In genomic region chr22:20982563-20982882, GRCh38 we compare ENCODE assay signal across 8 cellular contexts. TPM values are rescaled to one million over a fixed set of nuclear protein-coding genes. Genes with fewer than 3 reads are reported as not detected.
A peak's percentile ranks its signal among the peaks of the same experiment; 100 is the strongest.
DNase-seq lines count a peak whose midpoint lies in the region; ATAC-seq, FAIRE-seq and TF ChIP-seq lines count a peak whose summit lies in the region.

No MANE protein-coding gene starts in this region.

- peaks cover 5% of the 10 kb centered on the region for H3K27me3 Mint-ChIP-seq in astrocyte (ENCODE audit: low read depth, unreplicated experiment)

- peak; percentile 10 for ATAC-seq in DND-41 (ENCODE audit: insufficient read depth, low read depth)
- peak; percentile 13 for ATAC-seq in HG03039 (IDR thresholded peaks at IDR 0.05; ENCODE audit: unreplicated experiment)
- ATAC-seq in upper lobe of left lung (ENCODE audit: low FRiP score in 2 of 2): peak; percentile 4 to 5
- ATAC-seq in GM19328 (IDR thresholded peaks at IDR 0.05; ENCODE audit: unreplicated experiment): no peak

- H3K4me1 ChIP-seq in DND-41 (ENCODE audit: insufficient read depth, low read length) (peaks cover 30% of the 10 kb centered on the region), astrocyte (ENCODE audit: insufficient read depth, low read length) (peaks cover 12% of the 10 kb centered on the region), liver (ENCODE audit: control insufficient read depth in 4 of 4, insufficient read depth in 4 of 4, low read length in 3 of 4) (peaks cover 7 to 36% (median 27%) of the 10 kb centered on the region in 4 donors), upper lobe of left lung (peaks cover 26 to 42% (median 30%) of the 10 kb centered on the region in 4 donors)

- no peak for FAIRE-seq in astrocyte (lab: Jason Lieb, UNC)

- H3K36me3 ChIP-seq in DND-41 (ENCODE audit: insufficient read depth, low read length) (peaks cover 33% of the 10 kb centered on the region), astrocyte (ENCODE audit: insufficient read depth, low read length) (peaks cover 7% of the 10 kb centered on the region), liver (ENCODE audit: control insufficient read depth in 4 of 4, insufficient read depth in 3 of 4, low read depth in 1 of 4, low read length in 3 of 4) (peaks cover 0 to 8% (median 3%) of the 10 kb centered on the region in 4 donors), upper lobe of left lung (peaks cover 2 to 24% (median 9%) of the 10 kb centered on the region in 4 donors)

- WGBS in liver: 3% methylated on average over 12 of the region's 12 CpGs
- 6% methylated on average over 12 of the region's 12 CpGs; no CpG with 5 or more reads in 1 of the 2 donors for WGBS in upper lobe of left lung, 2 donors

- H3K4me3 ChIP-seq in DND-41 (ENCODE audit: low read depth in 1 of 2, low read length in 2 of 2): peak overlapping the region; percentile 78 to 88
- H3K4me3 ChIP-seq in astrocyte (ENCODE audit: insufficient read depth, low read depth, low read length): peak overlapping the region; percentile 72
- peak overlapping the region; percentile 55 to 91 (median 71) for H3K4me3 ChIP-seq in liver (ENCODE audit: low read depth in 1 of 3, low read length in 3 of 3)
- peak overlapping the region; percentile 38 to 81 (median 68) for H3K4me3 ChIP-seq in upper lobe of left lung

- H3K79me2 ChIP-seq in DND-41 (ENCODE audit: insufficient read depth, low read length): peaks cover 34% of the 10 kb centered on the region
- peaks cover 24% of the 10 kb centered on the region for H3K79me2 ChIP-seq in astrocyte (ENCODE audit: insufficient read depth, low read length)

- H3K9me3 Mint-ChIP-seq in astrocyte (ENCODE audit: unreplicated experiment): peaks cover 9% of the 10 kb centered on the region

- peak overlapping the region; percentile 97 for H3K27ac Mint-ChIP-seq in astrocyte (ENCODE audit: unreplicated experiment)

- H3K27me3 ChIP-seq in DND-41 (ENCODE audit: insufficient read depth, low read length, poor library complexity): no peaks in the 10 kb centered on the region
- no peaks in the 10 kb centered on the region for H3K27me3 ChIP-seq in astrocyte (ENCODE audit: insufficient read depth, low read length)
- H3K27me3 ChIP-seq in liver (ENCODE audit: control insufficient read depth in 4 of 4, insufficient read depth in 4 of 4, low read length in 3 of 4): no peaks in the 10 kb centered on the region
- H3K27me3 ChIP-seq in upper lobe of left lung: no peaks in the 10 kb centered on the region

- H3K9ac ChIP-seq in DND-41 (ENCODE audit: low read depth, low read length): peak overlapping the region; percentile 88
- H3K9ac ChIP-seq in astrocyte (ENCODE audit: low read length): peak overlapping the region; percentile 92
- peak overlapping the region; percentile 70 to 94 for H3K9ac ChIP-seq in liver (ENCODE audit: low read depth in 1 of 2, low read length in 2 of 2)

- TF ChIP-seq POLR2A in upper lobe of left lung (IDR thresholded peaks at IDR 0.05): no peak

- TF ChIP-seq CTCF in DND-41 (IDR thresholded peaks at IDR 0.05; ENCODE audit: borderline replicate concordance, extremely low read depth, low read length, poor library complexity, severe bottlenecking): no peak
- no peak for TF ChIP-seq CTCF in astrocyte (IDR thresholded peaks at IDR 0.05; ENCODE audit: insufficient read depth, low read depth, low read length)
- TF ChIP-seq CTCF in liver (IDR thresholded peaks at IDR 0.05; ENCODE audit: low read depth, low read length, missing input control): no peak
- no peak for TF ChIP-seq CTCF in upper lobe of left lung (IDR thresholded peaks at IDR 0.05)

- no peak for DNase-seq in DND-41
- no peak for DNase-seq in astrocyte (ENCODE audit: low read depth)
- no peak for DNase-seq in upper lobe of left lung
- DNase-seq in DMS153 treated with DMSO at 0.1 percent for 48 hours (lab: John Stamatoyannopoulos, UW; ENCODE audit: unreplicated experiment): no peak
- no peak for DNase-seq in NCI-H1694 treated with DMSO at 0.1 percent for 48 hours (lab: John Stamatoyannopoulos, UW)

- H3K4me1 Mint-ChIP-seq in astrocyte (ENCODE audit: low read depth, unreplicated experiment): peaks cover 2% of the 10 kb centered on the region

- TF ChIP-seq RAD21 in liver (IDR thresholded peaks at IDR 0.05): no peak

- H3K4me3 Mint-ChIP-seq in astrocyte (ENCODE audit: unreplicated experiment): peak overlapping the region; percentile 99

- H3K27ac ChIP-seq in DND-41 (ENCODE audit: low read length) (peak overlapping the region; percentile 94), astrocyte (ENCODE audit: low read depth, low read length) (peak overlapping the region; percentile 94), liver (ENCODE audit: low read depth in 1 of 2, low read length in 2 of 2) (peak overlapping the region; percentile 86 to 88), upper lobe of left lung (peak overlapping the region in 3 of 4 donors; percentile 92 to 95 (median 94))

- peak overlapping the region; percentile 92 for H3K4me2 ChIP-seq in DND-41 (ENCODE audit: insufficient read depth, low read length)
- H3K4me2 ChIP-seq in astrocyte (ENCODE audit: low read length): peak overlapping the region; percentile 96

- H3K36me3 Mint-ChIP-seq in astrocyte (ENCODE audit: low read depth, unreplicated experiment): peaks cover 10% of the 10 kb centered on the region

- H3K9me3 ChIP-seq in DND-41 (ENCODE audit: insufficient read depth, low read length, severe bottlenecking): peaks cover 5% of the 10 kb centered on the region
- H3K9me3 ChIP-seq in astrocyte (ENCODE audit: insufficient read depth, low read depth, low read length): peaks cover 5% of the 10 kb centered on the region
- H3K9me3 ChIP-seq in liver (ENCODE audit: control insufficient read depth in 4 of 4, low read length in 3 of 4): no peaks in the 10 kb centered on the region
- H3K9me3 ChIP-seq in upper lobe of left lung: peaks cover 0 to 9% (median 1%) of the 10 kb centered on the region in 4 donors

- H2AFZ ChIP-seq in DND-41 (ENCODE audit: low read depth, low read length) (peak overlapping the region; percentile 95), astrocyte (ENCODE audit: low read depth, low read length) (peak overlapping the region; percentile 95)

- H4K20me1 ChIP-seq in DND-41 (ENCODE audit: insufficient read depth, low read length): no peaks in the 10 kb centered on the region
- H4K20me1 ChIP-seq in astrocyte (ENCODE audit: insufficient read depth, low read length): peaks cover 7% of the 10 kb centered on the region

- TF ChIP-seq EP300 in upper lobe of left lung (IDR thresholded peaks at IDR 0.05): no peak

TF ChIP-seq in liver, 16 proteins besides CTCF, POLR2A, EP300 and RAD21 (continues in another document):
- TF ChIP-seq ATF3 (IDR thresholded peaks at IDR 0.05) (no peak), EGR1 (IDR thresholded peaks at IDR 0.05; ENCODE audit: low read depth in 2 of 2) (no peak), YY1 (IDR thresholded peaks at IDR 0.05) (no peak), FOXA1 (IDR thresholded peaks at IDR 0.05) (no peak), FOXA2 (IDR thresholded peaks at IDR 0.05) (no peak), RXRA (IDR thresholded peaks at IDR 0.05) (no peak), HNF4G (IDR thresholded peaks at IDR 0.05) (no peak), MAX (IDR thresholded peaks at IDR 0.05) (no peak), SP1 (IDR thresholded peaks at IDR 0.05) (no peak), JUND (IDR thresholded peaks at IDR 0.05) (no peak), TAF1 (conservative IDR thresholded peaks at IDR 0.05) (no peak), ZBTB33 (IDR thresholded peaks at IDR 0.05) (no peak), HNF4A (conservative IDR thresholded peaks at IDR 0.05) (no peak), NR2F2 (IDR thresholded peaks at IDR 0.05) (no peak)

RNA-seq across cellular contexts. Expression of gene LZTR1, which starts 0.4 kb away (rescaled TPM):
- 62.0 and 68.9 TPM in 2 replicates for total RNA-seq in astrocyte
- total RNA-seq in liver: 10 to 100 TPM; 11.1 to 32.5 TPM
- 10 to 100 TPM in 1 of 2 donors, 1 to 10 TPM in 1; 7.9 to 15.3 TPM for polyA plus RNA-seq in liver
- 100 to 1,000 TPM in 2 of 6 donors, 10 to 100 TPM in 4; 33.7 to 114 (median 63.2) TPM for total RNA-seq in upper lobe of left lung

RNA-seq across cellular contexts. Expression of gene AIFM3, which starts 15.5 kb away (rescaled TPM):
- total RNA-seq in astrocyte: 0.48 and 0.67 TPM in 2 replicates
- total RNA-seq in liver: under 1 TPM; 0.51 to 0.75 TPM
- polyA plus RNA-seq in liver: 1 to 10 TPM in 1 of 2 donors, under 1 TPM in 1; 0.38 to 1.1 TPM
- total RNA-seq in upper lobe of left lung: 1 to 10 TPM; 4.7 to 9.4 (median 6.6) TPM

RNA-seq across cellular contexts. Expression of gene THAP7, which starts 19.4 kb away (rescaled TPM):
- total RNA-seq in astrocyte: 12.1 and 12.2 TPM in 2 replicates
- total RNA-seq in liver: 10 to 100 TPM; 10.4 to 18.3 TPM
- polyA plus RNA-seq in liver: 10 to 100 TPM; 20.6 to 21.9 TPM
- 10 to 100 TPM; 18.9 to 52.4 (median 32.0) TPM for total RNA-seq in upper lobe of left lung

RNA-seq across cellular contexts. Expression of gene P2RX6, which starts 32.4 kb away (rescaled TPM):
- total RNA-seq in astrocyte: 0.22 and 0.45 TPM in 2 replicates
- under 1 TPM; 0.05 to 0.59 TPM for total RNA-seq in liver
- under 1 TPM; 0.18 to 0.48 TPM for polyA plus RNA-seq in liver
- 10 to 100 TPM in 1 of 6 donors, 1 to 10 TPM in 1, under 1 TPM in 4; 0.39 to 22.0 (median 0.65) TPM for total RNA-seq in upper lobe of left lung

RNA-seq across cellular contexts. Expression of gene SLC7A4, which starts 49.8 kb away (rescaled TPM):
- total RNA-seq in astrocyte (0.31 and 0.93 TPM in 2 replicates), liver (under 1 TPM; 0.23 to 0.42 TPM), upper lobe of left lung (1 to 10 TPM in 5 of 6 donors, not detected in 1; 1.2 to 5.2 (median 1.5) TPM)
- under 1 TPM; 0.11 to 0.67 TPM for polyA plus RNA-seq in liver
